8 cellular contexts compared by ENCODE assay signal in genomic region chr1:84122780-84123382, GRCh38. TPM values are rescaled to one million over a fixed set of nuclear protein-coding genes. Genes with fewer than 3 reads are reported as not detected.
A peak's percentile ranks its signal among the peaks of the same experiment; 100 is the strongest.
DNase-seq lines count a peak whose midpoint lies in the region; ATAC-seq and TF ChIP-seq lines count a peak whose summit lies in the region.

No MANE protein-coding gene starts in this region.

- WGBS in heart right ventricle, 2 donors, result 2 to 9% methylated on average over 2 of the region's 2 CpGs
- 14% methylated on average over 2 of the region's 2 CpGs for WGBS in smooth muscle cell (ENCODE audit: low lambda C conversion rate)

- no peak overlapping the region for H3K4me2 ChIP-seq in smooth muscle cell

- no peak overlapping the region for H3K9ac ChIP-seq in smooth muscle cell (ENCODE audit: low read depth)

- H3K4me3 ChIP-seq in heart right ventricle (no peak overlapping the region), smooth muscle cell (no peak overlapping the region)

- H3K9me3 ChIP-seq in heart right ventricle (no peaks in the 10 kb centered on the region), smooth muscle cell (replicated peaks; ENCODE audit: low read depth) (no peaks in the 10 kb centered on the region)

- H3K27ac ChIP-seq in heart right ventricle, result no peak overlapping the region
- H3K27ac ChIP-seq in smooth muscle cell (ENCODE audit: low read depth), result no peak overlapping the region

- H3K27me3 ChIP-seq in heart right ventricle, result no peaks in the 10 kb centered on the region
- no peaks in the 10 kb centered on the region for H3K27me3 ChIP-seq in smooth muscle cell (ENCODE audit: low read depth)

- no peaks in the 10 kb centered on the region for H4K20me1 ChIP-seq in smooth muscle cell (ENCODE audit: low read depth)

- intact Hi-C loops in heart right ventricle (cut with DNase I), result loop anchor here in 9 of 10 donors (1.0 to 5.0 kb wide), 6 partner anchors 46 to 192 kb away; no protein-coding TSS in a partner anchor

- no peaks in the 10 kb centered on the region for H3K79me2 ChIP-seq in smooth muscle cell (ENCODE audit: low read depth)

- H3K4me1 ChIP-seq in heart right ventricle (peaks cover 0 to 10% (median 0%) of the 10 kb centered on the region in 9 donors), smooth muscle cell (ENCODE audit: low read depth) (no peaks in the 10 kb centered on the region)

- TF ChIP-seq CTCF in heart right ventricle (IDR thresholded peaks at IDR 0.05) (peak; percentile 24 to 76 (median 68)), smooth muscle cell (IDR thresholded peaks at IDR 0.05; ENCODE audit: borderline replicate concordance, insufficient read depth, poor library complexity, severe bottlenecking) (peak; percentile 67)

- peak; percentile 21 for DNase-seq in AG08396 (ENCODE audit: low spot score)
- peak; percentile 85 for DNase-seq in OCI-M1 (lab: John Stamatoyannopoulos, UW)
- DNase-seq in activated naive CD4-positive, alpha-beta T cell treated with Interleukin-2 at 50 U/mL for 16 hours, result peak; percentile 45
- DNase-seq in heart right ventricle, result peak in 1 of 2 donors; percentile 13
- no peak for DNase-seq in smooth muscle cell (lab: John Stamatoyannopoulos, UW; ENCODE audit: unreplicated experiment)
- DNase-seq in cortex of kidney (lab: John Stamatoyannopoulos, UW), result no peak

- peak; percentile 62 for ATAC-seq in GM18519 (IDR thresholded peaks at IDR 0.05; ENCODE audit: low FRiP score, unreplicated experiment)
- ATAC-seq in HG03521 (IDR thresholded peaks at IDR 0.05; ENCODE audit: unreplicated experiment), result peak; percentile 65
- ATAC-seq in heart right ventricle, result peak in 7 of 8 donors; percentile 42 to 67 (median 51)

- no peaks in the 10 kb centered on the region for H3F3A ChIP-seq in smooth muscle cell (ENCODE audit: low read depth)

- H2AFZ ChIP-seq in smooth muscle cell (ENCODE audit: low read depth), result no peak overlapping the region

- no peaks in the 10 kb centered on the region for H3K36me3 ChIP-seq in heart right ventricle
- H3K36me3 ChIP-seq in smooth muscle cell (ENCODE audit: low read depth), result no peaks in the 10 kb centered on the region

RNA-seq across cellular contexts. Expression of gene PRKACB, which starts 21.2 kb away (rescaled TPM):
- 10 to 100 TPM; 28.4 to 49.1 (median 43.0) TPM for total RNA-seq in heart right ventricle
- 10 to 100 TPM in 1 of 2 donors, 1 to 10 TPM in 1; 6.4 to 10.9 TPM for polyA plus RNA-seq in heart right ventricle
- 42.3 and 46.5 TPM in 2 replicates for total RNA-seq in smooth muscle cell
- polyA plus RNA-seq in smooth muscle cell, result 18.8 and 19.4 TPM in 2 replicates

Comparison
In these comparisons a context has a peak if more than half of its experiments do, and no peak if none do; other contexts are left out.
1. DNase-seq: peak in AG08396 (single experiment), OCI-M1 (single experiment) and activated naive CD4-positive, alpha-beta T cell treated with Interleukin-2 at 50 U/mL for 16 hours (single experiment); none in smooth muscle cell (single experiment) and cortex of kidney (single experiment).
2. Peak in every context shown above with its lines, with median percentiles within 50 percentile points of each other: ATAC-seq.